8 cellular contexts compared by ENCODE assay signal in genomic region chr10:103395754-103396066, GRCh38. TPM values are rescaled to one million over a fixed set of nuclear protein-coding genes. Genes with fewer than 3 reads are reported as not detected.
DNase-seq lines count a peak whose midpoint lies in the region; ATAC-seq and TF ChIP-seq lines count a peak whose summit lies in the region.

No MANE protein-coding gene starts in this region.

- H3K27me3 ChIP-seq in osteoblast (ENCODE audit: insufficient read depth, low read length) = no peaks in the 10 kb centered on the region

- H3K27me3 Mint-ChIP-seq in activated CD8-positive, alpha-beta memory T cell treated with anti-CD3 and anti-CD28 coated beads, Interleukin-2, amount 10 ng/mL, durations not matched to agents 7 days and 5 days = no peaks in the 10 kb centered on the region

- H4K20me1 ChIP-seq in osteoblast (ENCODE audit: insufficient read depth, low read length) = peaks cover 14% of the 10 kb centered on the region

- H3K9me3 ChIP-seq in SK-N-MC (ENCODE audit: low read depth, low read length) (no peaks in the 10 kb centered on the region), osteoblast (ENCODE audit: low read depth, low read length) (no peaks in the 10 kb centered on the region)

- CTCF ChIA-PET in activated CD8-positive, alpha-beta memory T cell treated with anti-CD3 and anti-CD28 coated beads, Interleukin-2, amount 10 ng/mL, durations not matched to agents 7 days and 5 days (lab: Charles Lee) = interaction anchor here (0.8 to 1.7 kb wide), 9 partner anchors 19 to 478 kb away, joined by 3 to 10 read pairs (median 3); partner anchors contain the start of gene PCGF6

- DNase-seq in activated CD8-positive, alpha-beta memory T cell treated with anti-CD3 and anti-CD28 coated beads, Interleukin-2, amount 10 ng/mL, durations not matched to agents 7 days and 5 days = no peak
- no peak for DNase-seq in activated CD8-positive, alpha-beta memory T cell treated with anti-CD3 and anti-CD28 coated beads for 24 hours
- DNase-seq in SK-N-MC (ENCODE audit: low read depth, low spot score) = no peak
- peak; percentile 8 for DNase-seq in fibroblast of gingiva (ENCODE audit: low read depth)
- DNase-seq in osteoblast (ENCODE audit: insufficient read length, low spot score, missing footprints) = no peak
- no peak for DNase-seq in NCI-H1048 (lab: John Stamatoyannopoulos, UW)

- H3K4me3 ChIP-seq in SK-N-MC (peak overlapping the region; percentile 89), osteoblast (ENCODE audit: insufficient read depth, low read length) (peak overlapping the region; percentile 95)

- H3K4me1 ChIP-seq in osteoblast (ENCODE audit: insufficient read depth, low read length) = peaks cover 21% of the 10 kb centered on the region

- H3K4me2 ChIP-seq in osteoblast (ENCODE audit: insufficient read depth, low read length) = peak overlapping the region; percentile 99

- no peak overlapping the region for H3K27ac ChIP-seq in SK-N-MC
- H3K27ac ChIP-seq in osteoblast (ENCODE audit: low read depth, low read length) = peak overlapping the region; percentile 92

- peaks cover 40% of the 10 kb centered on the region for H3K36me3 ChIP-seq in SK-N-MC (ENCODE audit: insufficient read depth, low read length)
- peaks cover 44% of the 10 kb centered on the region for H3K36me3 ChIP-seq in osteoblast (ENCODE audit: insufficient read depth, low read length)

- peaks cover 36% of the 10 kb centered on the region for H3K36me3 Mint-ChIP-seq in activated CD8-positive, alpha-beta memory T cell treated with anti-CD3 and anti-CD28 coated beads, Interleukin-2, amount 10 ng/mL, durations not matched to agents 7 days and 5 days

- H3K79me2 ChIP-seq in osteoblast (ENCODE audit: insufficient read depth, low read length) = peaks cover 76% of the 10 kb centered on the region

- peak; percentile 1 for ATAC-seq in activated CD8-positive, alpha-beta memory T cell treated with anti-CD3 and anti-CD28 coated beads, Interleukin-2, amount 10 ng/mL, durations not matched to agents 7 days and 5 days
- ATAC-seq in activated CD4-positive, CD25-positive, alpha-beta regulatory T cell treated with anti-CD3 and anti-CD28 coated beads, Interleukin-2, amount 50 U/mL, for 24 hours = no peak
- no peak for ATAC-seq in GM21447 (IDR thresholded peaks at IDR 0.05; ENCODE audit: unreplicated experiment)

- H3K4me1 Mint-ChIP-seq in activated CD8-positive, alpha-beta memory T cell treated with anti-CD3 and anti-CD28 coated beads, Interleukin-2, amount 10 ng/mL, durations not matched to agents 7 days and 5 days = peaks cover 63% of the 10 kb centered on the region

- H3K9ac ChIP-seq in SK-N-MC (ENCODE audit: insufficient read length) = peak overlapping the region; percentile 86

- TF ChIP-seq CTCF in osteoblast (IDR thresholded peaks at IDR 0.05; ENCODE audit: extremely low read depth, low read depth, low read length) = no peak

- peak overlapping the region; percentile 85 for H2AFZ ChIP-seq in osteoblast (ENCODE audit: low read length)

- no peaks in the 10 kb centered on the region for H3K9me3 Mint-ChIP-seq in activated CD8-positive, alpha-beta memory T cell treated with anti-CD3 and anti-CD28 coated beads, Interleukin-2, amount 10 ng/mL, durations not matched to agents 7 days and 5 days (ENCODE audit: low read depth)

- peak overlapping the region; percentile 92 for H3K27ac Mint-ChIP-seq in activated CD8-positive, alpha-beta memory T cell treated with anti-CD3 and anti-CD28 coated beads, Interleukin-2, amount 10 ng/mL, durations not matched to agents 7 days and 5 days

- H3K4me3 Mint-ChIP-seq in activated CD8-positive, alpha-beta memory T cell treated with anti-CD3 and anti-CD28 coated beads, Interleukin-2, amount 10 ng/mL, durations not matched to agents 7 days and 5 days = peak overlapping the region; percentile 98

RNA-seq across cellular contexts. Expression of gene ATP5MK, which starts 0.6 kb away (rescaled TPM):
- total RNA-seq in activated CD8-positive, alpha-beta memory T cell treated with anti-CD3 and anti-CD28 coated beads, Interleukin-2, amount 10 ng/mL, durations not matched to agents 7 days and 5 days = 100 to 1,000 TPM; 274 to 387 TPM
- total RNA-seq in osteoblast = 145 and 163 TPM in 2 replicates

RNA-seq across cellular contexts. Expression of gene PDCD11, which starts 0.7 kb away (rescaled TPM):
- total RNA-seq in activated CD8-positive, alpha-beta memory T cell treated with anti-CD3 and anti-CD28 coated beads, Interleukin-2, amount 10 ng/mL, durations not matched to agents 7 days and 5 days = 10 to 100 TPM; 59.4 to 67.7 TPM
- 18.8 and 19.2 TPM in 2 replicates for total RNA-seq in osteoblast

RNA-seq across cellular contexts. Expression of gene TAF5, which starts 27.9 kb away (rescaled TPM):
- total RNA-seq in activated CD8-positive, alpha-beta memory T cell treated with anti-CD3 and anti-CD28 coated beads, Interleukin-2, amount 10 ng/mL, durations not matched to agents 7 days and 5 days = 10 to 100 TPM; 15.3 to 16.8 TPM
- 3.3 and 3.8 TPM in 2 replicates for total RNA-seq in osteoblast

RNA-seq across cellular contexts. Expression of gene PCGF6, which starts 44.8 kb away (rescaled TPM):
- 10 to 100 TPM; 17.0 to 17.2 TPM for total RNA-seq in activated CD8-positive, alpha-beta memory T cell treated with anti-CD3 and anti-CD28 coated beads, Interleukin-2, amount 10 ng/mL, durations not matched to agents 7 days and 5 days
- total RNA-seq in osteoblast = 16.6 and 18.9 TPM in 2 replicates

RNA-seq across cellular contexts. Expression of gene CALHM2, which starts 56.5 kb away (rescaled TPM):
- total RNA-seq in activated CD8-positive, alpha-beta memory T cell treated with anti-CD3 and anti-CD28 coated beads, Interleukin-2, amount 10 ng/mL, durations not matched to agents 7 days and 5 days = 10 to 100 TPM; 65.6 to 93.4 TPM
- total RNA-seq in osteoblast = 54.6 and 56.3 TPM in 2 replicates
